8 cellular contexts compared by ENCODE assay signal in genomic region chr6:149964243-149965190, GRCh38. TPM values are rescaled to one million over a fixed set of nuclear protein-coding genes. Genes with fewer than 3 reads are reported as not detected.
DNase-seq lines count a peak whose midpoint lies in the region; ATAC-seq lines count a peak whose summit lies in the region.

No MANE protein-coding gene starts in this region.

- WGBS in right cardiac atrium = 2% methylated on average over 112 of the region's 115 CpGs

- H3K4me3 Mint-ChIP-seq in activated T-helper 1 cell treated with anti-CD3 and anti-CD28 coated beads, Interleukin-12 subunit alpha, Interleukin-12 subunit beta, Interleukin-2, Interleukin-4 antibody, amounts not matched to agents 30 ng/mL and 10 ng/mL and 1 ng/mL, durations not matched to agents 14 hours and 24 hours and 36 hours = peak overlapping the region; percentile 91

- no peak for ATAC-seq in right cardiac atrium
- ATAC-seq in HG02970 (IDR thresholded peaks at IDR 0.05; ENCODE audit: low FRiP score, unreplicated experiment) = no peak

- no peaks in the 10 kb centered on the region for H3K9me3 Mint-ChIP-seq in activated T-helper 1 cell treated with anti-CD3 and anti-CD28 coated beads, Interleukin-12 subunit alpha, Interleukin-12 subunit beta, Interleukin-2, Interleukin-4 antibody, amounts not matched to agents 30 ng/mL and 10 ng/mL and 1 ng/mL, durations not matched to agents 14 hours and 24 hours and 36 hours

- H3K4me1 ChIP-seq in right cardiac atrium (ENCODE audit: control insufficient read depth, insufficient read depth, low read length) (peaks cover 4% of the 10 kb centered on the region), skeletal muscle satellite cell (ENCODE audit: control insufficient read depth, insufficient read depth, low read length) (peaks cover 25% of the 10 kb centered on the region)

- H3K4me1 Mint-ChIP-seq in activated T-helper 1 cell treated with anti-CD3 and anti-CD28 coated beads, Interleukin-12 subunit alpha, Interleukin-12 subunit beta, Interleukin-2, Interleukin-4 antibody, amounts not matched to agents 30 ng/mL and 10 ng/mL and 1 ng/mL, durations not matched to agents 14 hours and 24 hours and 36 hours (ENCODE audit: low read depth) = peaks cover 33% of the 10 kb centered on the region

- peak; percentile 43 for DNase-seq in stimulated activated CD4-positive, alpha-beta T cell treated with anti-CD3 and anti-CD28 coated beads, Interleukin-15, amount 100 ng/mL, for 24 hours
- no peak for DNase-seq in stimulated activated CD4-positive, alpha-beta T cell treated with anti-CD3 and anti-CD28 coated beads, Interleukin-2, amount 100 ng/mL, for 48 hours
- DNase-seq in activated T-helper 1 cell treated with anti-CD3 and anti-CD28 coated beads, Interleukin-12 subunit alpha, Interleukin-12 subunit beta, Interleukin-2, Interleukin-4 antibody, amounts not matched to agents 30 ng/mL and 10 ng/mL and 1 ng/mL, durations not matched to agents 14 hours and 24 hours and 36 hours (ENCODE audit: low spot score) = peak; percentile 9
- DNase-seq in right cardiac atrium = peak in 1 of 3 donors; percentile 66
- no peak for DNase-seq in H4 (ENCODE audit: low spot score)
- no peak for DNase-seq in NCI-H2107 treated with DMSO at 0.1 percent for 48 hours (lab: John Stamatoyannopoulos, UW; ENCODE audit: unreplicated experiment)

- peak overlapping the region; percentile 99 for H3K4me2 ChIP-seq in skeletal muscle satellite cell (ENCODE audit: low read length)

- H3K9me3 ChIP-seq in right cardiac atrium (ENCODE audit: control insufficient read depth, low read length) (no peaks in the 10 kb centered on the region), skeletal muscle satellite cell (replicated peaks; ENCODE audit: low read length) (no peaks in the 10 kb centered on the region)

- H3K36me3 ChIP-seq in skeletal muscle satellite cell (ENCODE audit: insufficient read depth, low read length) = no peaks in the 10 kb centered on the region

- peaks cover 75% of the 10 kb centered on the region for H3K27me3 Mint-ChIP-seq in activated T-helper 1 cell treated with anti-CD3 and anti-CD28 coated beads, Interleukin-12 subunit alpha, Interleukin-12 subunit beta, Interleukin-2, Interleukin-4 antibody, amounts not matched to agents 30 ng/mL and 10 ng/mL and 1 ng/mL, durations not matched to agents 14 hours and 24 hours and 36 hours (ENCODE audit: insufficient read depth)

- peak overlapping the region; percentile 90 for H3K27ac Mint-ChIP-seq in activated T-helper 1 cell treated with anti-CD3 and anti-CD28 coated beads, Interleukin-12 subunit alpha, Interleukin-12 subunit beta, Interleukin-2, Interleukin-4 antibody, amounts not matched to agents 30 ng/mL and 10 ng/mL and 1 ng/mL, durations not matched to agents 14 hours and 24 hours and 36 hours

- intact Hi-C loops in activated T-helper 1 cell treated with anti-CD3 and anti-CD28 coated beads, Interleukin-12 subunit alpha, Interleukin-12 subunit beta, Interleukin-2, Interleukin-4 antibody, amounts not matched to agents 30 ng/mL and 10 ng/mL and 1 ng/mL, durations not matched to agents 14 hours and 24 hours and 36 hours (cut with micrococcal nuclease) = loop anchor here (2.0 to 10.0 kb wide), 2 partner anchors 26 to 1490 kb away; partner anchors contain the start of gene RMND1
- intact Hi-C loops in right cardiac atrium (cut with DNase I) = no loop called here

- no peak overlapping the region for H3K27ac ChIP-seq in right cardiac atrium (ENCODE audit: low read length)

- peak overlapping the region; percentile 87 for H3K9ac ChIP-seq in skeletal muscle satellite cell (ENCODE audit: low read depth, low read length)

- H3K36me3 Mint-ChIP-seq in activated T-helper 1 cell treated with anti-CD3 and anti-CD28 coated beads, Interleukin-12 subunit alpha, Interleukin-12 subunit beta, Interleukin-2, Interleukin-4 antibody, amounts not matched to agents 30 ng/mL and 10 ng/mL and 1 ng/mL, durations not matched to agents 14 hours and 24 hours and 36 hours (ENCODE audit: low read depth) = peaks cover 4% of the 10 kb centered on the region

- no peaks in the 10 kb centered on the region for H3K27me3 ChIP-seq in right cardiac atrium (ENCODE audit: control insufficient read depth, insufficient read depth)
- H3K27me3 ChIP-seq in skeletal muscle satellite cell (ENCODE audit: control insufficient read depth, insufficient read depth, low read length) = peaks cover 28% of the 10 kb centered on the region

- H3K4me3 ChIP-seq in right cardiac atrium (ENCODE audit: low read length) (peak overlapping the region; percentile 51), skeletal muscle satellite cell (ENCODE audit: low read length) (peak overlapping the region; percentile 85)

RNA-seq across cellular contexts. Expression of gene ULBP1, which starts 0.8 kb away (rescaled TPM):
- 0.91 and 0.99 TPM in 2 replicates for total RNA-seq in activated T-helper 1 cell treated with anti-CD3 and anti-CD28 coated beads, Interleukin-12 subunit alpha, Interleukin-12 subunit beta, Interleukin-2, Interleukin-4 antibody, amounts not matched to agents 30 ng/mL and 10 ng/mL and 1 ng/mL, durations not matched to agents 14 hours and 24 hours and 36 hours
- under 1 TPM in 3 of 4 donors, not detected in 1; 0.20 to 0.22 (median 0.21) TPM for total RNA-seq in right cardiac atrium
- polyA plus RNA-seq in right cardiac atrium = 0.20 TPM
- 0.66 and 1.3 TPM in 2 replicates for total RNA-seq in skeletal muscle satellite cell (2012; rRNA removed)
- total RNA-seq in H4 (2014; rRNA removed; shearing (Covaris generic)) = 3.4 and 3.9 TPM in 2 replicates

RNA-seq across cellular contexts. Expression of gene ULBP2, which starts 22.7 kb away (rescaled TPM):
- total RNA-seq in activated T-helper 1 cell treated with anti-CD3 and anti-CD28 coated beads, Interleukin-12 subunit alpha, Interleukin-12 subunit beta, Interleukin-2, Interleukin-4 antibody, amounts not matched to agents 30 ng/mL and 10 ng/mL and 1 ng/mL, durations not matched to agents 14 hours and 24 hours and 36 hours = 0.32 and 0.65 TPM in 2 replicates
- total RNA-seq in right cardiac atrium = 1 to 10 TPM in 3 of 4 donors, under 1 TPM in 1; 0.31 to 1.2 (median 1.1) TPM
- 1.1 TPM for polyA plus RNA-seq in right cardiac atrium
- 2.0 and 6.3 TPM in 2 replicates for total RNA-seq in skeletal muscle satellite cell (2012; rRNA removed)
- 11.6 and 15.7 TPM in 2 replicates for total RNA-seq in H4 (2014; rRNA removed; shearing (Covaris generic))

RNA-seq across cellular contexts. Expression of gene RAET1G, which starts 41.6 kb away (rescaled TPM):
- 0.18 TPM in 1 of 2 replicates, not detected in the other for total RNA-seq in activated T-helper 1 cell treated with anti-CD3 and anti-CD28 coated beads, Interleukin-12 subunit alpha, Interleukin-12 subunit beta, Interleukin-2, Interleukin-4 antibody, amounts not matched to agents 30 ng/mL and 10 ng/mL and 1 ng/mL, durations not matched to agents 14 hours and 24 hours and 36 hours
- total RNA-seq in right cardiac atrium = under 1 TPM in 1 of 4 donors, not detected in 3; 0.43 TPM
- 0.20 TPM for polyA plus RNA-seq in right cardiac atrium
- 0.22 and 1.0 TPM in 2 replicates for total RNA-seq in skeletal muscle satellite cell (2012; rRNA removed)
- not detected in 2 replicates for total RNA-seq in H4 (2014; rRNA removed; shearing (Covaris generic))

Comparison
In these comparisons a context has a peak if more than half of its experiments do, and no peak if none do; other contexts are left out.
1. DNase-seq: peak in stimulated activated CD4-positive, alpha-beta T cell treated with anti-CD3 and anti-CD28 coated beads, Interleukin-15, amount 100 ng/mL, for 24 hours (single experiment) and activated T-helper 1 cell treated with anti-CD3 and anti-CD28 coated beads, Interleukin-12 subunit alpha, Interleukin-12 subunit beta, Interleukin-2, Interleukin-4 antibody, amounts not matched to agents 30 ng/mL and 10 ng/mL and 1 ng/mL, durations not matched to agents 14 hours and 24 hours and 36 hours (single experiment); none in stimulated activated CD4-positive, alpha-beta T cell treated with anti-CD3 and anti-CD28 coated beads, Interleukin-2, amount 100 ng/mL, for 48 hours (0 of 2), H4 (single experiment) and NCI-H2107 treated with DMSO at 0.1 percent for 48 hours (single experiment).